ENCODE assay signal across 9 cellular contexts in the genomic region with DNA sequence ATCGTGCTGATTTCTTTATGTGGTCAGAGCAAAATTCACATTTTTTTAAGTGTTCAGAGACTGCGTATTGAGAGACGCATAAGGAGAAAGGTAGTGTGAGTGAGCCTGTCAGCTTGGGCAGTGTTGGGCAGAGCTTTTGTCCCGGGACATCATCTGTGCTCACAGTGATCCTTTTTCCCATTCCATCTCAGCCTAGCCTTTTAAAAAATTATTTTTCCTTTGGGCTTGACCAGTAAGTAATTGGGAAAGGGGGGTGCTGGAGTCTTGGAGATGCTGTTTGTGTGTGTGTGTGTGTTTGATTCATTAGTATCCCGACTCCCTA. TPM values are rescaled to one million over a fixed set of nuclear protein-coding genes. Genes with fewer than 3 reads are reported as not detected.
DNase-seq lines count a peak whose midpoint lies in the region; ATAC-seq and TF ChIP-seq lines count a peak whose summit lies in the region.
"Had no signal": no experiment of that assay in that cellular context is flagged by ENCODE, and none has a peak within 500 bp of the region (broad histone marks: within the 10 kb centered on the region; RNA-seq: fewer than 3 reads in every experiment).

No MANE protein-coding gene starts in this region.

- no peaks in the 10 kb centered on the region for H3K9me2 ChIP-seq in PC-9 (ENCODE audit: insufficient read depth)

- H3K79me2 ChIP-seq in PC-9 (ENCODE audit: low read depth): peaks cover 84% of the 10 kb centered on the region
- H3K79me2 ChIP-seq in osteoblast (ENCODE audit: insufficient read depth, low read length): peaks cover 85% of the 10 kb centered on the region

- peaks cover 60% of the 10 kb centered on the region for H3K4me1 ChIP-seq in CD4-positive, alpha-beta memory T cell (ENCODE audit: insufficient read depth, low read length)
- peaks cover 29% of the 10 kb centered on the region for H3K4me1 ChIP-seq in PC-9 (replicated peaks; ENCODE audit: insufficient read depth)
- H3K4me1 ChIP-seq in osteoblast (ENCODE audit: insufficient read depth, low read length): peaks cover 29% of the 10 kb centered on the region

- peak overlapping the region; percentile 79 for H3K27ac ChIP-seq in CD4-positive, alpha-beta memory T cell (ENCODE audit: low read depth, low read length)
- H3K27ac ChIP-seq in PC-9 (no peak overlapping the region), osteoblast (ENCODE audit: low read depth, low read length) (peak overlapping the region; percentile 91)

- ATAC-seq in GM21360 (IDR thresholded peaks at IDR 0.05; ENCODE audit: unreplicated experiment) (no peak), HG02970 (IDR thresholded peaks at IDR 0.05; ENCODE audit: low FRiP score, unreplicated experiment) (no peak)

- peak overlapping the region; percentile 86 to 98 (median 96) for H3K27ac Mint-ChIP-seq in CD4-positive, alpha-beta memory T cell
- H3K27ac Mint-ChIP-seq in endothelial cell (ENCODE audit: unreplicated experiment): peak overlapping the region; percentile 64

- H3K4me3 Mint-ChIP-seq in CD4-positive, alpha-beta memory T cell: peak overlapping the region; percentile 91 to 99 (median 96)
- peak overlapping the region; percentile 98 for H3K4me3 Mint-ChIP-seq in endothelial cell (ENCODE audit: unreplicated experiment)

- H3K9me3 Mint-ChIP-seq in CD4-positive, alpha-beta memory T cell: no peaks in the 10 kb centered on the region
- no peaks in the 10 kb centered on the region for H3K9me3 Mint-ChIP-seq in endothelial cell (ENCODE audit: unreplicated experiment)

- TSS peak; percentile 39 for BruUV-seq in PC-9 (replicated peaks; lab: Mats Ljungman, UMichigan)

- H4K20me1 ChIP-seq in PC-9 (ENCODE audit: insufficient read depth) (peaks cover 15% of the 10 kb centered on the region; the same call in 1 of the 2 replicates), osteoblast (ENCODE audit: insufficient read depth, low read length) (peaks cover 30% of the 10 kb centered on the region)

- no peaks in the 10 kb centered on the region for H3K27me3 ChIP-seq in CD4-positive, alpha-beta memory T cell (ENCODE audit: insufficient read depth, low read length)
- H3K27me3 ChIP-seq in PC-9 (ENCODE audit: insufficient read depth, low read depth) (no peaks in the 10 kb centered on the region), osteoblast (ENCODE audit: insufficient read depth, low read length) (no peaks in the 10 kb centered on the region)

- intact Hi-C loops in CD4-positive, alpha-beta memory T cell (cut with micrococcal nuclease): loop anchor here (5.0 kb wide), 1 partner anchor 181 kb away; the partner anchor contains the start of gene STRIP2
- intact Hi-C loops in PC-9 (cut with micrococcal nuclease; ENCODE audit: unreplicated experiment): no loop called here

- H3K4me1 Mint-ChIP-seq in CD4-positive, alpha-beta memory T cell: peaks cover 45 to 74% (median 61%) of the 10 kb centered on the region in 4 donors
- H3K4me1 Mint-ChIP-seq in endothelial cell (ENCODE audit: unreplicated experiment): peaks cover 28% of the 10 kb centered on the region

- CTCF ChIA-PET in CD4-positive, alpha-beta memory T cell (lab: Charles Lee; ENCODE audit: partially characterized antibody): interaction anchor here (0.7 to 2.2 kb wide), 10 partner anchors 10 to 398 kb away, joined by 3 to 19 read pairs (median 4); no protein-coding TSS in a partner anchor
- CTCF ChIA-PET in PC-9 (lab: Charles Lee): interaction anchor here (0.7 kb wide), 1 partner anchor 213 kb away, joined by 3 read pairs; no protein-coding TSS in a partner anchor

- H3K4me2 ChIP-seq in PC-9 (peak overlapping the region; percentile 90), osteoblast (ENCODE audit: insufficient read depth, low read length) (peak overlapping the region; percentile 94)

- POLR2A ChIA-PET in CD4-positive, alpha-beta memory T cell (lab: Charles Lee; ENCODE audit: partially characterized antibody): interaction anchor here (0.7 to 3.0 kb wide), 8 partner anchors 8 to 592 kb away, joined by 3 to 11 read pairs (median 6); partner anchors contain the start of genes AHCYL2, SMKR1, STRIP2 and TMEM209
- POLR2A ChIA-PET in PC-9 (lab: Charles Lee; ENCODE audit: unreplicated experiment): interaction anchor here (0.6 kb wide), 1 partner anchor 130 kb away, joined by 3 read pairs; no protein-coding TSS in a partner anchor

- TF ChIP-seq CTCF in PC-9 (conservative IDR thresholded peaks at IDR 0.05) (no peak), endothelial cell (IDR thresholded peaks at IDR 0.05; ENCODE audit: unreplicated experiment) (no peak), osteoblast (IDR thresholded peaks at IDR 0.05; ENCODE audit: extremely low read depth, low read depth, low read length) (no peak)

- H3K9me3 ChIP-seq in CD4-positive, alpha-beta memory T cell (ENCODE audit: control insufficient read depth in 1 of 2, low read length in 2 of 2): no peaks in the 10 kb centered on the region
- no peaks in the 10 kb centered on the region for H3K9me3 ChIP-seq in PC-9 (ENCODE audit: insufficient read depth, low read depth)
- H3K9me3 ChIP-seq in osteoblast (ENCODE audit: low read depth, low read length): no peaks in the 10 kb centered on the region

- H2AFZ ChIP-seq in PC-9: no peak overlapping the region
- H2AFZ ChIP-seq in osteoblast (ENCODE audit: low read length): no peak overlapping the region

- in situ Hi-C loops in G401 (cut with HindIII; ENCODE audit: low sequenced_read_pairs): no loop called here

- H3K36me3 Mint-ChIP-seq in CD4-positive, alpha-beta memory T cell: peaks cover 0 to 16% of the 10 kb centered on the region in 2 donors
- H3K36me3 Mint-ChIP-seq in endothelial cell (ENCODE audit: low read depth, unreplicated experiment): peaks cover 12% of the 10 kb centered on the region

- H3F3A ChIP-seq in PC-9 (ENCODE audit: insufficient read depth, low read depth): peaks cover 15% of the 10 kb centered on the region; the same call in 1 of the 2 replicates

- no peaks in the 10 kb centered on the region for H3K36me3 ChIP-seq in CD4-positive, alpha-beta memory T cell (ENCODE audit: insufficient read depth, low read length)
- H3K36me3 ChIP-seq in PC-9 (ENCODE audit: low read depth) (0 out of 2 replicates have a peak, but pooled peaks cover 17% of the 10 kb centered on the region), osteoblast (ENCODE audit: insufficient read depth, low read length) (peaks cover 5% of the 10 kb centered on the region)

- H3K27me3 Mint-ChIP-seq in CD4-positive, alpha-beta memory T cell: no peaks in the 10 kb centered on the region
- peaks cover 7% of the 10 kb centered on the region for H3K27me3 Mint-ChIP-seq in endothelial cell (ENCODE audit: unreplicated experiment)

- peak overlapping the region; percentile 70 to 92 for H3K4me3 ChIP-seq in CD4-positive, alpha-beta memory T cell (ENCODE audit: low read length in 2 of 2)
- H3K4me3 ChIP-seq in PC-9 (peak overlapping the region; percentile 94), osteoblast (ENCODE audit: insufficient read depth, low read length) (peak overlapping the region; percentile 96)

- no peak for DNase-seq in CD4-positive, alpha-beta memory T cell
- DNase-seq in PC-9 (no peak), endothelial cell (ENCODE audit: low spot score) (no peak), osteoblast (ENCODE audit: insufficient read length, low spot score, missing footprints) (peak; percentile 61), G401 (ENCODE audit: low spot score) (no peak), C1 segment of cervical spinal cord (lab: John Stamatoyannopoulos, UW) (no peak)
- DNase-seq: NCI-H2029 had no signal

RNA-seq across cellular contexts. Expression of gene NRF1, which starts 1.5 kb away (rescaled TPM):
- 10 to 100 TPM; 38.1 to 40.0 TPM for total RNA-seq in CD4-positive, alpha-beta memory T cell
- polyA plus RNA-seq in CD4-positive, alpha-beta memory T cell: 10 to 100 TPM; 22.8 to 23.4 TPM
- total RNA-seq in PC-9 (2021) (20.5 and 23.2 TPM in 2 replicates), endothelial cell (ENCODE audit: unreplicated experiment) (18.1 TPM), osteoblast (14.1 and 14.8 TPM in 2 replicates)
- 12.9 and 23.6 TPM in 2 replicates for total RNA-seq in G401 (2014; rRNA removed; shearing (Covaris generic))
